8 cellular contexts compared by ENCODE assay signal in genomic region chr2:195559431-195559914, GRCh38.
DNase-seq lines count a peak whose midpoint lies in the region; ATAC-seq and TF ChIP-seq lines count a peak whose summit lies in the region.

No MANE protein-coding gene starts in this region.

- intact Hi-C loops in posterior vena cava (cut with DNase I) (no loop called here), tibial artery (cut with DNase I; ENCODE audit: low total_unique reads) (no loop called here)

- DNase-seq in NK-92 treated with Interleukin-12 subunit alpha and Interleukin-12 subunit beta, amount 100 ng/mL, for 24 hours (lab: John Stamatoyannopoulos, UW), result peak; percentile 67
- DNase-seq in activated T-cell treated with anti-CD3 and anti-CD28 coated beads for 4 hours (peak; percentile 49), iPS DF 4.7 (ENCODE audit: extremely low read depth, low spot score) (peak; percentile 30), posterior vena cava (ENCODE audit: low spot score) (no peak), tibial artery (no peak)
- DNase-seq in stimulated activated CD8-positive, alpha-beta memory T cell treated with anti-CD3 and anti-CD28 coated beads, Interleukin-7, amount 100 ng/mL, for 1 hour (ENCODE audit: low read depth in 2 of 2), result peak; percentile 29 to 42

- no peaks in the 10 kb centered on the region for H3K9me3 ChIP-seq in tibial artery

- no peak overlapping the region for H3K4me3 ChIP-seq in tibial artery

- ATAC-seq in GM18511 (IDR thresholded peaks at IDR 0.05; ENCODE audit: unreplicated experiment) (peak; percentile 83), HG02759 (IDR thresholded peaks at IDR 0.05; ENCODE audit: unreplicated experiment) (peak; percentile 83)

- no peaks in the 10 kb centered on the region for H3K4me1 ChIP-seq in tibial artery

- no peak overlapping the region for H3K27ac ChIP-seq in tibial artery

- H3K36me3 ChIP-seq in tibial artery, result no peaks in the 10 kb centered on the region

- H3K27me3 ChIP-seq in tibial artery, result no peaks in the 10 kb centered on the region

- TF ChIP-seq CTCF in tibial artery (IDR thresholded peaks at IDR 0.05), result no peak

Comparison
In these comparisons a context has a peak if more than half of its experiments do, and no peak if none do; other contexts are left out.
1. DNase-seq: peak in NK-92 treated with Interleukin-12 subunit alpha and Interleukin-12 subunit beta, amount 100 ng/mL, for 24 hours (single experiment), activated T-cell treated with anti-CD3 and anti-CD28 coated beads for 4 hours (single experiment), iPS DF 4.7 (single experiment) and stimulated activated CD8-positive, alpha-beta memory T cell treated with anti-CD3 and anti-CD28 coated beads, Interleukin-7, amount 100 ng/mL, for 1 hour (2 of 2); none in posterior vena cava (single experiment) and tibial artery (0 of 2).